In genomic region chr5:10719965-10720364, GRCh38 we compare ENCODE assay signal across 16 cellular contexts. TPM values are rescaled to one million over a fixed set of nuclear protein-coding genes. Genes with fewer than 3 reads are reported as not detected.
A peak's percentile ranks its signal among the peaks of the same experiment; 100 is the strongest.
DNase-seq lines count a peak whose midpoint lies in the region; ATAC-seq and TF ChIP-seq lines count a peak whose summit lies in the region.
"Had no signal": no experiment of that assay in that cellular context is flagged by ENCODE, and none has a peak within 500 bp of the region (broad histone marks: within the 10 kb centered on the region; RNA-seq: fewer than 3 reads in every experiment).

No MANE protein-coding gene starts in this region.

- TF ChIP-seq RAD21 in SK-N-SH (IDR thresholded peaks at IDR 0.05; ENCODE audit: low read length): no peak

- DNase-seq in SK-N-SH: no peak
- peak; percentile 93 to 94 for DNase-seq in SW 1271 (lab: John Stamatoyannopoulos, UW)
- peak; percentile 43 for DNase-seq in fibroblast of pulmonary artery (ENCODE audit: low read depth)
- DNase-seq in stromal cell of bone marrow (ENCODE audit: low read depth): peak; percentile 55
- DNase-seq in NCI-H748 treated with DMSO at 0.1 percent for 48 hours (lab: John Stamatoyannopoulos, UW): no peak
- no peak for DNase-seq in Karpas-422
- DNase-seq in SHP77 (lab: John Stamatoyannopoulos, UW): no peak
- DNase-seq: activated naive CD4-positive, alpha-beta T cell treated with anti-CD3 and anti-CD28 coated beads, Interleukin-2, amount 10 ng/mL, durations not matched to agents 7 days and 5 days; colonic mucosa; DMS79; H7; left ventricle myocardium superior; NCI-H2029 had no signal

- peak overlapping the region in 1 of 2 experiments; percentile 26; a peak in 1 of 4 replicates for H3K27ac ChIP-seq in SK-N-SH (ENCODE audit: low read depth in 2 of 2, low read length in 1 of 2)
- H3K27ac ChIP-seq in Karpas-422 (ENCODE audit: low read length): no peak overlapping the region
- H3K27ac ChIP-seq: 22Rv1, colonic mucosa, tibial nerve had no signal

- H3K4me2 ChIP-seq in SK-N-SH: no peak overlapping the region
- H3K4me2 ChIP-seq in Karpas-422 (ENCODE audit: low read depth, low read length, poor library complexity, severe bottlenecking): no peak overlapping the region

- CTCF ChIA-PET in SK-N-SH (lab: Yijun Ruan, JAX): no interaction called here

- TF ChIP-seq EP300 in SK-N-SH (IDR thresholded peaks at IDR 0.05; ENCODE audit: borderline replicate concordance in 1 of 2, low read depth in 1 of 2, low read length in 1 of 2): peak in 1 of 2 experiments; percentile 14; a peak in 1 of 4 replicates

- H3K9ac ChIP-seq in SK-N-SH: no peak overlapping the region
- no peak overlapping the region for H3K9ac ChIP-seq in Karpas-422 (ENCODE audit: low read length)

- H2AFZ ChIP-seq in SK-N-SH (ENCODE audit: low read depth): no peak overlapping the region
- H2AFZ ChIP-seq in Karpas-422 (ENCODE audit: low read length): no peak overlapping the region

- H3K9me2 ChIP-seq in SK-N-SH (no peaks in the 10 kb centered on the region), Karpas-422 (replicated peaks; ENCODE audit: insufficient read depth, low read length) (no peaks in the 10 kb centered on the region)

- H3K4me3 ChIP-seq in SK-N-SH (ENCODE audit: low read depth in 2 of 2, low read length in 1 of 2): no peak overlapping the region
- no peak overlapping the region for H3K4me3 ChIP-seq in fibroblast of pulmonary artery (replicated peaks; ENCODE audit: low read depth, low read length)
- H3K4me3 ChIP-seq in Karpas-422 (ENCODE audit: low read length): no peak overlapping the region
- H3K4me3 ChIP-seq: colonic mucosa, tibial nerve had no signal

- peaks cover 60% of the 10 kb centered on the region; the same call in 1 of the 2 replicates for H3K79me2 ChIP-seq in SK-N-SH (ENCODE audit: insufficient read depth)
- peaks cover 87% of the 10 kb centered on the region for H3K79me2 ChIP-seq in Karpas-422 (ENCODE audit: low read length)

- POLR2A ChIA-PET in SK-N-SH (lab: Yijun Ruan, JAX): no interaction called here

- no peaks in the 10 kb centered on the region for H4K20me1 ChIP-seq in SK-N-SH (ENCODE audit: insufficient read depth)
- H4K20me1 ChIP-seq in Karpas-422 (ENCODE audit: insufficient read depth, low read depth, low read length): no peaks in the 10 kb centered on the region

- 64% methylated on average over 2 of the region's 2 CpGs for WGBS in SK-N-SH (ENCODE audit: low lambda C conversion rate)

- peaks cover 16% of the 10 kb centered on the region for H3F3A ChIP-seq in SK-N-SH (replicated peaks; ENCODE audit: insufficient read depth)

- H3K36me3 ChIP-seq in SK-N-SH (replicated peaks in 1 of 2; ENCODE audit: control insufficient read depth in 1 of 2, insufficient read depth in 2 of 2, low read length in 1 of 2): peaks cover 5 to 15% of the 10 kb centered on the region in 2 experiments
- peaks cover 36% of the 10 kb centered on the region for H3K36me3 ChIP-seq in Karpas-422 (ENCODE audit: insufficient read depth, low read length)
- H3K36me3 ChIP-seq: colonic mucosa had no signal

- H3K9me3 ChIP-seq in SK-N-SH (no peaks in the 10 kb centered on the region), Karpas-422 (ENCODE audit: low read length) (no peaks in the 10 kb centered on the region)
- H3K9me3 ChIP-seq: colonic mucosa, tibial nerve had no signal

- no peaks in the 10 kb centered on the region for H3K27me3 ChIP-seq in SK-N-SH (ENCODE audit: insufficient read depth)
- no peaks in the 10 kb centered on the region for H3K27me3 ChIP-seq in Karpas-422 (ENCODE audit: low read length)
- H3K27me3 ChIP-seq: colonic mucosa, tibial nerve had no signal

- H3K4me1 ChIP-seq in SK-N-SH (ENCODE audit: control insufficient read depth in 1 of 2, insufficient read depth in 2 of 2, low read depth in 1 of 2, low read length in 1 of 2) (peaks cover 4 to 17% of the 10 kb centered on the region in 2 experiments), Karpas-422 (ENCODE audit: low read length) (peaks cover under 1% of the 10 kb centered on the region; the same call in 1 of the 2 replicates)
- H3K4me1 ChIP-seq: colonic mucosa had no signal

- TF ChIP-seq CTCF in SK-N-SH (IDR thresholded peaks at IDR 0.05) (no peak), fibroblast of pulmonary artery (IDR thresholded peaks at IDR 0.05; ENCODE audit: low read length, missing control alignments) (no peak)

- ATAC-seq in SK-N-SH treated with all-trans-retinoic acid at 6 μM for 48 hours: no peak
- ATAC-seq: left ventricle myocardium superior had no signal

TF ChIP-seq in SK-N-SH, 30 proteins besides CTCF, POLR2A, EP300 and RAD21 (continues in another document):
- TF ChIP-seq, protein P1, sequence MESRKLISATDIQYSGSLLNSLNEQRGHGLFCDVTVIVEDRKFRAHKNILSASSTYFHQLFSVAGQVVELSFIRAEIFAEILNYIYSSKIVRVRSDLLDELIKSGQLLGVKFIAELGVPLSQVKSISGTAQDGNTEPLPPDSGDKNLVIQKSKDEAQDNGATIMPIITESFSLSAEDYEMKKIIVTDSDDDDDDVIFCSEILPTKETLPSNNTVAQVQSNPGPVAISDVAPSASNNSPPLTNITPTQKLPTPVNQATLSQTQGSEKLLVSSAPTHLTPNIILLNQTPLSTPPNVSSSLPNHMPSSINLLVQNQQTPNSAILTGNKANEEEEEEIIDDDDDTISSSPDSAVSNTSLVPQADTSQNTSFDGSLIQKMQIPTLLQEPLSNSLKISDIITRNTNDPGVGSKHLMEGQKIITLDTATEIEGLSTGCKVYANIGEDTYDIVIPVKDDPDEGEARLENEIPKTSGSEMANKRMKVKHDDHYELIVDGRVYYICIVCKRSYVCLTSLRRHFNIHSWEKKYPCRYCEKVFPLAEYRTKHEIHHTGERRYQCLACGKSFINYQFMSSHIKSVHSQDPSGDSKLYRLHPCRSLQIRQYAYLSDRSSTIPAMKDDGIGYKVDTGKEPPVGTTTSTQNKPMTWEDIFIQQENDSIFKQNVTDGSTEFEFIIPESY (IDR thresholded peaks at IDR 0.05; ENCODE audit: borderline replicate concordance, low read depth): no peak
- TF ChIP-seq CHD2 (IDR thresholded peaks at IDR 0.05; ENCODE audit: low read length, partially characterized antibody) (no peak), EZH2phosphoT487 (IDR thresholded peaks at IDR 0.05; ENCODE audit: borderline replicate concordance, low read depth) (no peak), GATA2 (CRISPR knock-in tag; IDR thresholded peaks at IDR 0.05) (no peak), TEAD4 (IDR thresholded peaks at IDR 0.05; ENCODE audit: borderline replicate concordance, insufficient read depth) (no peak), JUND (IDR thresholded peaks at IDR 0.05) (peak; percentile 4; the same call in 1 of the 2 replicates), RFX5 (IDR thresholded peaks at IDR 0.05; ENCODE audit: low read length) (no peak), NFIC (IDR thresholded peaks at IDR 0.05; ENCODE audit: borderline replicate concordance) (0 out of 2 replicates have a peak, but pooled peaks have one; percentile 9)
- TF ChIP-seq, protein P2, sequence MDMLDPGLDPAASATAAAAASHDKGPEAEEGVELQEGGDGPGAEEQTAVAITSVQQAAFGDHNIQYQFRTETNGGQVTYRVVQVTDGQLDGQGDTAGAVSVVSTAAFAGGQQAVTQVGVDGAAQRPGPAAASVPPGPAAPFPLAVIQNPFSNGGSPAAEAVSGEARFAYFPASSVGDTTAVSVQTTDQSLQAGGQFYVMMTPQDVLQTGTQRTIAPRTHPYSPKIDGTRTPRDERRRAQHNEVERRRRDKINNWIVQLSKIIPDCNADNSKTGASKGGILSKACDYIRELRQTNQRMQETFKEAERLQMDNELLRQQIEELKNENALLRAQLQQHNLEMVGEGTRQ (IDR thresholded peaks at IDR 0.05; ENCODE audit: borderline replicate concordance, low read depth, low read length): no peak

TF ChIP-seq in SK-N-SH treated with all-trans-retinoic acid at 6 μM for 48 hours, 23 proteins besides CTCF, POLR2A, EP300 and RAD21 (continues in another document):
- TF ChIP-seq BACH2 (CRISPR knock-in tag; IDR thresholded peaks at IDR 0.05; ENCODE audit: borderline replicate concordance) (no peak), RARB (CRISPR knock-in tag; IDR thresholded peaks at IDR 0.05) (no peak), OSR1 (CRISPR knock-in tag; IDR thresholded peaks at IDR 0.05) (no peak)
- TF ChIP-seq, protein P3, sequence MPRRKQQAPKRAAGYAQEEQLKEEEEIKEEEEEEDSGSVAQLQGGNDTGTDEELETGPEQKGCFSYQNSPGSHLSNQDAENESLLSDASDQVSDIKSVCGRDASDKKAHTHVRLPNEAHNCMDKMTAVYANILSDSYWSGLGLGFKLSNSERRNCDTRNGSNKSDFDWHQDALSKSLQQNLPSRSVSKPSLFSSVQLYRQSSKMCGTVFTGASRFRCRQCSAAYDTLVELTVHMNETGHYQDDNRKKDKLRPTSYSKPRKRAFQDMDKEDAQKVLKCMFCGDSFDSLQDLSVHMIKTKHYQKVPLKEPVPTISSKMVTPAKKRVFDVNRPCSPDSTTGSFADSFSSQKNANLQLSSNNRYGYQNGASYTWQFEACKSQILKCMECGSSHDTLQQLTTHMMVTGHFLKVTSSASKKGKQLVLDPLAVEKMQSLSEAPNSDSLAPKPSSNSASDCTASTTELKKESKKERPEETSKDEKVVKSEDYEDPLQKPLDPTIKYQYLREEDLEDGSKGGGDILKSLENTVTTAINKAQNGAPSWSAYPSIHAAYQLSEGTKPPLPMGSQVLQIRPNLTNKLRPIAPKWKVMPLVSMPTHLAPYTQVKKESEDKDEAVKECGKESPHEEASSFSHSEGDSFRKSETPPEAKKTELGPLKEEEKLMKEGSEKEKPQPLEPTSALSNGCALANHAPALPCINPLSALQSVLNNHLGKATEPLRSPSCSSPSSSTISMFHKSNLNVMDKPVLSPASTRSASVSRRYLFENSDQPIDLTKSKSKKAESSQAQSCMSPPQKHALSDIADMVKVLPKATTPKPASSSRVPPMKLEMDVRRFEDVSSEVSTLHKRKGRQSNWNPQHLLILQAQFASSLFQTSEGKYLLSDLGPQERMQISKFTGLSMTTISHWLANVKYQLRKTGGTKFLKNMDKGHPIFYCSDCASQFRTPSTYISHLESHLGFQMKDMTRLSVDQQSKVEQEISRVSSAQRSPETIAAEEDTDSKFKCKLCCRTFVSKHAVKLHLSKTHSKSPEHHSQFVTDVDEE (CRISPR knock-in tag; IDR thresholded peaks at IDR 0.05): no peak
- TF ChIP-seq, protein P4, sequence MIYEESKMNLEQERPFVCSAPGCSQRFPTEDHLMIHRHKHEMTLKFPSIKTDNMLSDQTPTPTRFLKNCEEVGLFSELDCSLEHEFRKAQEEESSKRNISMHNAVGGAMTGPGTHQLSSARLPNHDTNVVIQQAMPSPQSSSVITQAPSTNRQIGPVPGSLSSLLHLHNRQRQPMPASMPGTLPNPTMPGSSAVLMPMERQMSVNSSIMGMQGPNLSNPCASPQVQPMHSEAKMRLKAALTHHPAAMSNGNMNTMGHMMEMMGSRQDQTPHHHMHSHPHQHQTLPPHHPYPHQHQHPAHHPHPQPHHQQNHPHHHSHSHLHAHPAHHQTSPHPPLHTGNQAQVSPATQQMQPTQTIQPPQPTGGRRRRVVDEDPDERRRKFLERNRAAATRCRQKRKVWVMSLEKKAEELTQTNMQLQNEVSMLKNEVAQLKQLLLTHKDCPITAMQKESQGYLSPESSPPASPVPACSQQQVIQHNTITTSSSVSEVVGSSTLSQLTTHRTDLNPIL (CRISPR knock-in tag; IDR thresholded peaks at IDR 0.05; ENCODE audit: low read depth): no peak

RNA-seq across cellular contexts. Expression of gene DAP, which starts 41.1 kb away (rescaled TPM):
- polyA plus RNA-seq in SK-N-SH (2012; rRNA removed): 60.3 and 78.2 TPM in 2 replicates
- polyA plus RNA-seq in SK-N-SH (2012; cell fraction: cytosol; rRNA removed): 94.3 and 110 TPM in 2 replicates
- polyA plus RNA-seq in SK-N-SH (2012; cell fraction: nucleus; rRNA removed): 49.0 and 49.4 TPM in 2 replicates
- total RNA-seq in Karpas-422 (2014; rRNA removed; shearing (Covaris generic); ENCODE audit: low replicate concordance): 33.8 and 42.6 TPM in 2 replicates

Comparison
In these comparisons a context has a peak if more than half of its experiments do, and no peak if none do; other contexts are left out.
1. DNase-seq: peak in SW 1271 (2 of 2), fibroblast of pulmonary artery (single experiment) and stromal cell of bone marrow (single experiment); none in SK-N-SH (single experiment), NCI-H748 treated with DMSO at 0.1 percent for 48 hours (single experiment), Karpas-422 (single experiment) and SHP77 (0 of 2).